In genomic region chr2:149464396-149464795, GRCh38 we compare ENCODE assay signal across 5 cellular contexts.
"Had no signal": no experiment of that assay in that cellular context is flagged by ENCODE, and none has a peak within 500 bp of the region (broad histone marks: within the 10 kb centered on the region; RNA-seq: fewer than 3 reads in every experiment).

No MANE protein-coding gene starts in this region.

- H3K4me3 ChIP-seq: GM23338 had no signal

- ATAC-seq: GM23338, HepG2 had no signal

- H3K27ac Mint-ChIP-seq: GM23338, H9, IgD-negative memory B cell had no signal

- H3K4me1 Mint-ChIP-seq: GM23338, H9, IgD-negative memory B cell had no signal

- H3K27ac ChIP-seq: HL-60 had no signal

- H3K4me3 Mint-ChIP-seq: GM23338, H9, IgD-negative memory B cell had no signal

- H2AFZ ChIP-seq: GM23338 had no signal

- H3K4me2 ChIP-seq: GM23338 had no signal

- DNase-seq: H9 had no signal
